Comparison of ENCODE assay signal across 1 cellular context in genomic region chr3:152400912-152401311, GRCh38.
TF ChIP-seq lines count a peak whose summit lies in the region.

No MANE protein-coding gene starts in this region.

TF ChIP-seq in K562, 482 proteins besides CTCF, POLR2A, EP300 and RAD21 (continued from another document):
- TF ChIP-seq ZHX1 (conservative IDR thresholded peaks at IDR 0.05; ENCODE audit: low read length) = no peak
- no peak for TF ChIP-seq MED1 (CRISPR knock-in tag; IDR thresholded peaks at IDR 0.05; ENCODE audit: borderline replicate concordance)
- TF ChIP-seq, protein P1, sequence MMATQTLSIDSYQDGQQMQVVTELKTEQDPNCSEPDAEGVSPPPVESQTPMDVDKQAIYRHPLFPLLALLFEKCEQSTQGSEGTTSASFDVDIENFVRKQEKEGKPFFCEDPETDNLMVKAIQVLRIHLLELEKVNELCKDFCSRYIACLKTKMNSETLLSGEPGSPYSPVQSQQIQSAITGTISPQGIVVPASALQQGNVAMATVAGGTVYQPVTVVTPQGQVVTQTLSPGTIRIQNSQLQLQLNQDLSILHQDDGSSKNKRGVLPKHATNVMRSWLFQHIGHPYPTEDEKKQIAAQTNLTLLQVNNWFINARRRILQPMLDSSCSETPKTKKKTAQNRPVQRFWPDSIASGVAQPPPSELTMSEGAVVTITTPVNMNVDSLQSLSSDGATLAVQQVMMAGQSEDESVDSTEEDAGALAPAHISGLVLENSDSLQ (IDR thresholded peaks at IDR 0.05) = no peak
- TF ChIP-seq EHMT2 (IDR thresholded peaks at IDR 0.05) = no peak
- no peak for TF ChIP-seq SUPT5H (IDR thresholded peaks at IDR 0.05)
- TF ChIP-seq ZNF583 (CRISPR knock-in tag; IDR thresholded peaks at IDR 0.05) = no peak
- no peak for TF ChIP-seq FOS (IDR thresholded peaks at IDR 0.05; ENCODE audit: extremely low read depth, insufficient read length)
